In the genomic region with DNA sequence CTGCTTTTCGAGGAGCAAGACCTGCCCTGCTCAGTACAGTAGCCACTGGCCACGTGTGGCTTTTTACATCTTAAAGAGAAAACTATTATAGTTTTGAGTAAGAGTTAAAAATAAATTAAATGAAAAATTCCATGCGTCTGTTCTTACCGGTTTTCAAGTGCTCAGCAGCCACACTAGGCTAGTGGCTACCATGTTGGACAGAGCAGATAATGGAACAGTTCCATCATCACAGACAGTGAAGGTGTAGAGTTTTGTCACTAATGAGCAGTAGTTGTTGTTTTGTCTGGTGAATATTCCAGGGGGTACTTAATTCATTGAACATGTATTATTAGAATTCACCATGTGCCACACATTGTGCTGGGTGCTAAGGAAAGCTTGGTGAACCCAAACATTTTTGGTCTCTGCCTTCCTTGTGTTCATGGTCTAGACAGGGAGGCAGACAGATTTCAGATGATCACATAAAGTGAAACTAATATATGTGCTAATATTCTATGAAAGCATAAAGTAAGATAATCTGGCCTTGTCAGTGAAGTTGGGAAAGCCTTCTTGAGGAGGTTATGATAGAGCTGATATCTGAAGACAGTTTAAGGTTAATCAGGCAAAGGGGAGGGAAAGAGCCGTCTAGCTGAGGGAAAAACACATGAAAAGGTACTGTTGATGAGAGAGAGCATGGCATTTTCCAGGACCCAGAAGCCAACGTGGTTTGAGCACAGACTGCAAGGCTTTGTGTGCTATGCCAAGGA, we compare ENCODE assay signal across 8 cellular contexts. TPM values are rescaled to one million over a fixed set of nuclear protein-coding genes. Genes with fewer than 3 reads are reported as not detected.
DNase-seq lines count a peak whose midpoint lies in the region; ATAC-seq and TF ChIP-seq lines count a peak whose summit lies in the region.

No MANE protein-coding gene starts in this region.

- no peaks in the 10 kb centered on the region for H3K36me3 ChIP-seq in breast epithelium
- no peaks in the 10 kb centered on the region for H3K36me3 ChIP-seq in body of pancreas (replicated peaks in 1 of 2; ENCODE audit: insufficient read depth in 1 of 2, low read depth in 2 of 2)

- peak overlapping the region; percentile 8 to 99 (median 97) for H3K27ac Mint-ChIP-seq in naive B cell

- no peak for ATAC-seq in naive B cell (ENCODE audit: low read depth in 2 of 2)
- ATAC-seq in body of pancreas: no peak

- no peaks in the 10 kb centered on the region for H3K9me3 ChIP-seq in breast epithelium
- no peaks in the 10 kb centered on the region for H3K9me3 ChIP-seq in body of pancreas

- TF ChIP-seq CTCF in AG10803 (conservative IDR thresholded peaks at IDR 0.05; ENCODE audit: low read length): no peak
- no peak for TF ChIP-seq CTCF in HL-60 (IDR thresholded peaks at IDR 0.05; ENCODE audit: insufficient read depth, low read length)
- no peak for TF ChIP-seq CTCF in breast epithelium (IDR thresholded peaks at IDR 0.05)
- TF ChIP-seq CTCF in body of pancreas (IDR thresholded peaks at IDR 0.05): no peak

- intact Hi-C loops in breast epithelium (cut with DNase I; ENCODE audit: low total_unique reads): loop anchor here (5.0 kb wide), 1 partner anchor 1165 kb away; a partner anchor contains a TSS
- intact Hi-C loops in body of pancreas (cut with DNase I): no loop called here

- TF ChIP-seq POLR2A in breast epithelium (IDR thresholded peaks at IDR 0.05) (no peak), body of pancreas (IDR thresholded peaks at IDR 0.05) (no peak)

- H3K4me1 ChIP-seq in breast epithelium (no peaks in the 10 kb centered on the region), body of pancreas (peaks cover 21% of the 10 kb centered on the region)

- 14 to 20% methylated on average over 6 of the region's 6 CpGs for WGBS in body of pancreas, 2 donors

- H3K36me3 Mint-ChIP-seq in naive B cell: no peaks in the 10 kb centered on the region

- H3K27me3 Mint-ChIP-seq in naive B cell: peaks cover 0 to 12% (median 0%) of the 10 kb centered on the region in 3 donors

- H3K27me3 ChIP-seq in HL-60 (ENCODE audit: insufficient read depth, poor library complexity, severe bottlenecking) (no peaks in the 10 kb centered on the region), breast epithelium (no peaks in the 10 kb centered on the region), body of pancreas (no peaks in the 10 kb centered on the region)

- no peaks in the 10 kb centered on the region for H3K9me3 Mint-ChIP-seq in naive B cell

- H3K4me3 Mint-ChIP-seq in naive B cell: peak overlapping the region; percentile 85 to 98 (median 94)

- peak overlapping the region; percentile 79 for H3K27ac ChIP-seq in HL-60 (replicated peaks)
- no peak overlapping the region for H3K27ac ChIP-seq in breast epithelium
- peak overlapping the region in 2 of 4 donors; percentile 88 to 95 for H3K27ac ChIP-seq in body of pancreas

- DNase-seq in AG10803 (ENCODE audit: low read depth): no peak
- no peak for DNase-seq in HL-60 (ENCODE audit: low read depth in 1 of 2, low spot score in 1 of 2)
- DNase-seq in breast epithelium (ENCODE audit: low spot score in 2 of 2): no peak
- no peak for DNase-seq in naive B cell
- DNase-seq in body of pancreas: no peak
- DNase-seq in NCI-H2107 (lab: John Stamatoyannopoulos, UW): no peak
- no peak for DNase-seq in NCI-H2196 (lab: John Stamatoyannopoulos, UW; ENCODE audit: unreplicated experiment)
- no peak for DNase-seq in DMS114 treated with DMSO at 0.1 percent for 48 hours (lab: John Stamatoyannopoulos, UW; ENCODE audit: unreplicated experiment)

- peaks cover 22 to 24% (median 23%) of the 10 kb centered on the region in 3 donors for H3K4me1 Mint-ChIP-seq in naive B cell

- H3K4me3 ChIP-seq in AG10803 (ENCODE audit: low read length): peak overlapping the region; percentile 95
- peak overlapping the region; percentile 91 for H3K4me3 ChIP-seq in HL-60 (replicated peaks; ENCODE audit: insufficient read depth, low read length)
- H3K4me3 ChIP-seq in breast epithelium: peak overlapping the region; percentile 69 to 75 (median 74)
- H3K4me3 ChIP-seq in body of pancreas: peak overlapping the region in 1 of 2 donors; percentile 73

RNA-seq across cellular contexts. Expression of a gene that starts 1.4 kb away (rescaled TPM):
- total RNA-seq in breast epithelium: 10 to 100 TPM; 38.7 to 53.1 (median 40.6) TPM
- 1 to 10 TPM in 5 of 6 donors, not detected in 1; 1.1 to 3.9 (median 2.2) TPM for polyA plus RNA-seq in naive B cell (ENCODE audit: low read depth in 6 of 6)
- 10 to 100 TPM; 34.2 to 44.5 TPM for total RNA-seq in body of pancreas
